In genomic region chr19:28606269-28607032, GRCh38 we compare ENCODE assay signal across 17 cellular contexts.
"Had no signal": no experiment of that assay in that cellular context is flagged by ENCODE, and none has a peak within 500 bp of the region (broad histone marks: within the 10 kb centered on the region; RNA-seq: fewer than 3 reads in every experiment).

No MANE protein-coding gene starts in this region.

- H3K36me3 ChIP-seq: ascending aorta, colonic mucosa, left lung, neutrophil, WERI-Rb-1 had no signal

- ATAC-seq: activated T-cell treated with anti-CD3 and anti-CD28 coated beads, Interleukin-2, amount 50 U/mL, for 72 hours; left lung; natural killer cell treated with Interleukin-12 subunit alpha and Interleukin-12 subunit beta and Interleukin-15 and Interleukin-18, amount 100 ng/mL, for 72 hours; sciatic nerve had no signal

- H3K4me3 ChIP-seq: ascending aorta, colonic mucosa, left lung, smooth muscle cell had no signal

- H3K27me3 ChIP-seq: ascending aorta, colonic mucosa, left lung, neutrophil had no signal

- H3K27ac ChIP-seq: ascending aorta, colonic mucosa, left lung, neutrophil, parathyroid adenoma, WERI-Rb-1 had no signal

- H3K9me3 ChIP-seq: ascending aorta, colonic mucosa had no signal

- DNase-seq: activated CD4-positive, alpha-beta T cell treated with anti-CD3 and anti-CD28 coated beads for 1 hour; activated effector memory CD4-positive, alpha-beta T cell treated with anti-CD3 and anti-CD28 coated beads, Interleukin-2, amount 50 U/mL, for 16 hours; activated naive CD4-positive, alpha-beta T cell treated with anti-CD3 and anti-CD28 coated beads, Interleukin-2, amount 50 U/mL, for 16 hours; activated T-cell treated with anti-CD3 and anti-CD28 coated beads, Interleukin-2, amount 50 U/mL, for 72 hours; colonic mucosa; foreskin melanocyte; kidney; left lung; stimulated activated naive CD4-positive, alpha-beta T cell; T-helper 9 cell; WERI-Rb-1 had no signal

- H3K4me2 ChIP-seq: smooth muscle cell had no signal

- H3K4me1 ChIP-seq: ascending aorta, colonic mucosa, left lung, parathyroid adenoma had no signal

- FAIRE-seq: kidney had no signal
